14 cellular contexts compared by ENCODE assay signal in the genomic region with DNA sequence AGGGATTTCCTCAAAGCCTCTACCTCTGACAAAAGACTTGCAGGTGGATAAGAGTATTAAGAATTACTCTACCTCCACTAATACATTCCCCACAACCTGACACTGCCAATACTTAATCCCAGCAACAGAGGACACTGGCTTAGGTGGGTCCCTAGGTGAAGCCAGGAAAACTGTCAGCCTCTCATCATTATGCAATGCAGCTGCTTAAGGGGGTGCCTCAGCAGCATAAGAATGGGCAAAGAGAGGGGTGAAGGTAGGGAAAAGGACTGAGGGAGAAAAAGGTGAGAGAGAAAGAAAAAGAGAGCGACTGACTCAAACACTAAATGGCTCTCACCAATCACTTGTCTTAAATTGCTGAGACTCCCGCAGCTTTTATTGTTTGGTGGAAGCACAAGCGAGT.
"Had no signal": no experiment of that assay in that cellular context is flagged by ENCODE, and none has a peak within 500 bp of the region (broad histone marks: within the 10 kb centered on the region; RNA-seq: fewer than 3 reads in every experiment).

No MANE protein-coding gene starts in this region.

- H3K36me3 ChIP-seq: upper lobe of right lung had no signal

- H3K4me3 Mint-ChIP-seq: activated naive CD8-positive, alpha-beta T cell; dendritic cell treated with granulocyte-macrophage colony-stimulating factor and Interleukin-4, amounts not matched to agents 40 ng/mL and 50 ng/mL, for 4 days; T-cell had no signal

- H3K27ac ChIP-seq: upper lobe of right lung had no signal

- H3K9me3 Mint-ChIP-seq: activated T-cell treated with anti-CD3 and anti-CD28 coated beads, Interleukin-2, amount 50 U/mL, for 72 hours; dendritic cell treated with granulocyte-macrophage colony-stimulating factor and Interleukin-4, amounts not matched to agents 40 ng/mL and 50 ng/mL, for 4 days; T-cell had no signal

- H3K27me3 Mint-ChIP-seq: activated naive CD8-positive, alpha-beta T cell; dendritic cell treated with granulocyte-macrophage colony-stimulating factor and Interleukin-4, amounts not matched to agents 40 ng/mL and 50 ng/mL, for 4 days; T-cell had no signal

- H3K27ac Mint-ChIP-seq: activated naive CD8-positive, alpha-beta T cell; dendritic cell treated with granulocyte-macrophage colony-stimulating factor and Interleukin-4, amounts not matched to agents 40 ng/mL and 50 ng/mL, for 4 days; T-cell had no signal

- H3K4me3 ChIP-seq: lung, upper lobe of right lung had no signal

- H3K9me3 ChIP-seq: upper lobe of right lung had no signal

- DNase-seq: activated gamma-delta T cell; activated T-cell treated with anti-CD3 and anti-CD28 coated beads, Interleukin-2, amount 50 U/mL, for 72 hours; effector memory CD4-positive, alpha-beta T cell; foreskin fibroblast; hippocampal formation; stimulated activated naive CD4-positive, alpha-beta T cell; T-cell; T-helper 9 cell; upper lobe of right lung had no signal

- H3K27me3 ChIP-seq: upper lobe of right lung had no signal

- ATAC-seq: activated CD4-positive, CD25-positive, alpha-beta regulatory T cell treated with anti-CD3 and anti-CD28 coated beads, Interleukin-2, amount 50 U/mL, for 24 hours; activated T-cell treated with anti-CD3 and anti-CD28 coated beads, Interleukin-2, amount 50 U/mL, for 72 hours; left lobe of liver; T-cell had no signal
